ENCODE assay signal across 13 cellular contexts in genomic region chr20:47263502-47264084, GRCh38.
DNase-seq lines count a peak whose midpoint lies in the region; ATAC-seq and TF ChIP-seq lines count a peak whose summit lies in the region.
"Had no signal": no experiment of that assay in that cellular context is flagged by ENCODE, and none has a peak within 500 bp of the region (broad histone marks: within the 10 kb centered on the region; RNA-seq: fewer than 3 reads in every experiment).

No MANE protein-coding gene starts in this region.

- no peak overlapping the region for H3K4me2 ChIP-seq in GM23338

- H3K27ac Mint-ChIP-seq in GM23338, result no peak overlapping the region

- peaks cover 82% of the 10 kb centered on the region for H3K36me3 Mint-ChIP-seq in GM23338 (ENCODE audit: low read depth)

- H3K9me2 ChIP-seq in GM23338 (ENCODE audit: insufficient read depth), result no peaks in the 10 kb centered on the region; the same call in 1 of the 2 replicates

- H3K79me2 ChIP-seq in GM23338 (replicated peaks; ENCODE audit: insufficient read depth), result peaks cover 95% of the 10 kb centered on the region

- H3K9me3 Mint-ChIP-seq in GM23338, result 0 out of 3 replicates have a peak, but pooled peaks cover 3% of the 10 kb centered on the region

- H3K27me3 Mint-ChIP-seq in GM23338 (ENCODE audit: insufficient read depth, low read depth, poor library complexity), result peaks cover 22% of the 10 kb centered on the region

- intact Hi-C loops in sigmoid colon (cut with DNase I), result no loop called here

- H3K4me1 Mint-ChIP-seq in GM23338, result peaks cover 30% of the 10 kb centered on the region

- H3F3A ChIP-seq in GM23338 (replicated peaks; ENCODE audit: low read depth), result peaks cover 27% of the 10 kb centered on the region

- H3K4me1 ChIP-seq in GM23338 (ENCODE audit: insufficient read depth) (peaks cover 13% of the 10 kb centered on the region), sigmoid colon (peaks cover 0 to 22% (median 8%) of the 10 kb centered on the region in 4 donors)

- ATAC-seq in GM23338 (no peak), GM18870 (IDR thresholded peaks at IDR 0.05; ENCODE audit: unreplicated experiment) (no peak), HG03565 (IDR thresholded peaks at IDR 0.05; ENCODE audit: unreplicated experiment) (no peak)
- ATAC-seq: mucosa of descending colon had no signal

- no peaks in the 10 kb centered on the region for H3K9me3 ChIP-seq in sigmoid colon
- H3K9me3 ChIP-seq: mucosa of descending colon, thoracic aorta had no signal

- TF ChIP-seq POLR2A in sigmoid colon (IDR thresholded peaks at IDR 0.05), result no peak

- H3K36me3 ChIP-seq in GM23338 (ENCODE audit: insufficient read depth) (peaks cover 40% of the 10 kb centered on the region), sigmoid colon (peaks cover 0 to 57% (median 19%) of the 10 kb centered on the region in 4 donors)

- 72 to 81% methylated on average over 5 of the region's 5 CpGs for WGBS in sigmoid colon, 2 donors

- DNase-seq in GM23338 (ENCODE audit: low spot score), result no peak
- DNase-seq in NCI-H69 (lab: John Stamatoyannopoulos, UW), result peak; percentile 23
- peak; percentile 28 for DNase-seq in fibroblast of peridontal ligament (ENCODE audit: extremely low read depth)
- peak; percentile 68 for DNase-seq in sigmoid colon
- no peak for DNase-seq in activated CD4-positive, CD25-positive, alpha-beta regulatory T cell treated with anti-CD3 and anti-CD28 coated beads, Interleukin-2, amount 50 U/mL, for 72 hours
- DNase-seq: brain microvascular endothelial cell; H7; mucosa of descending colon; NCI-H146; stimulated activated CD4-positive, alpha-beta T cell treated with anti-CD3 and anti-CD28 coated beads, Interleukin-15, amount 100 ng/mL, for 24 hours had no signal

- H3K27me3 ChIP-seq in GM23338 (ENCODE audit: insufficient read depth) (no peaks in the 10 kb centered on the region), sigmoid colon (no peaks in the 10 kb centered on the region)
- H3K27me3 ChIP-seq: brain microvascular endothelial cell had no signal

- H4K20me1 ChIP-seq in GM23338 (replicated peaks; ENCODE audit: insufficient read depth), result peaks cover 27% of the 10 kb centered on the region

- 0 out of 2 replicates have a peak overlapping the region, but pooled peaks have one; percentile 72 for H3K27ac ChIP-seq in GM23338 (ENCODE audit: low read depth)
- H3K27ac ChIP-seq in sigmoid colon, result peak overlapping the region in 3 of 4 donors; percentile 48 to 66 (median 55)
- H3K27ac ChIP-seq: brain microvascular endothelial cell had no signal

- TF ChIP-seq CTCF in GM23338 (conservative IDR thresholded peaks at IDR 0.05; ENCODE audit: low read depth in 2 of 2), result no peak
- TF ChIP-seq CTCF in sigmoid colon (IDR thresholded peaks at IDR 0.05), result no peak

- H3K4me3 Mint-ChIP-seq in GM23338, result no peak overlapping the region

- H2AFZ ChIP-seq in GM23338, result no peak overlapping the region

- no peak for TF ChIP-seq EP300 in sigmoid colon (IDR thresholded peaks at IDR 0.05)

- H3K4me3 ChIP-seq in GM23338 (no peak overlapping the region), sigmoid colon (no peak overlapping the region)
- H3K4me3 ChIP-seq: mucosa of descending colon, thoracic aorta had no signal

TF ChIP-seq in GM23338, 12 proteins besides CTCF, POLR2A, EP300 and RAD21:
- TF ChIP-seq NANOG (IDR thresholded peaks at IDR 0.05; ENCODE audit: borderline replicate concordance), result no peak
- no peak for TF ChIP-seq ETS1 (IDR thresholded peaks at IDR 0.05)
- no peak for TF ChIP-seq ZNF331 (CRISPR knock-in tag; IDR thresholded peaks at IDR 0.05; ENCODE audit: low read depth)
- no peak for TF ChIP-seq STAT1 (IDR thresholded peaks at IDR 0.05; ENCODE audit: unreplicated experiment)
- TF ChIP-seq CREB1 (CRISPR knock-in tag; IDR thresholded peaks at IDR 0.05; ENCODE audit: low read depth), result no peak

Comparison
In these comparisons a context has a peak if more than half of its experiments do, and no peak if none do; other contexts are left out.
1. DNase-seq: peak in NCI-H69 (single experiment), fibroblast of peridontal ligament (single experiment) and sigmoid colon (single experiment); none in GM23338 (single experiment) and activated CD4-positive, CD25-positive, alpha-beta regulatory T cell treated with anti-CD3 and anti-CD28 coated beads, Interleukin-2, amount 50 U/mL, for 72 hours (single experiment).